In the genomic region with DNA sequence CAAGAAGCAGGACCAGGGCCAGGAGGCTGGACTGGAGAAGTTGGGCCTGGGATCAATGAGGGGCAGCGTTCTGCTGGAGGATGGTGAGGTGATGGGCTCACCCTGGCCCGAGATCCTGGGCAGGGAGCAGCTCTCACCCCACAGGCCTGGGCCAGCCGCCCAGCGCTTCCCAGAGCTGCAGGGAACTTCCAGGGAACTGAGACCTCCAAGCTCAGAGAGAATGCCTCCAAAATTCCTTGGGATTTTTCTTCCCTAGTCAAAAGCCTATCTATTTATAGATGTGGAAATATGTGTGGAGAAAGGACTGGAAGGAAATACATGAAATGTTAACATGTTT, we compare ENCODE assay signal across 10 cellular contexts.
A peak's percentile ranks its signal among the peaks of the same experiment; 100 is the strongest.
DNase-seq lines count a peak whose midpoint lies in the region; ATAC-seq and TF ChIP-seq lines count a peak whose summit lies in the region.
"Had no signal": no experiment of that assay in that cellular context is flagged by ENCODE, and none has a peak within 500 bp of the region (broad histone marks: within the 10 kb centered on the region; RNA-seq: fewer than 3 reads in every experiment).

No MANE protein-coding gene starts in this region.

- H3K4me3 ChIP-seq in CD8-positive, alpha-beta memory T cell (ENCODE audit: low read length), result peak overlapping the region; percentile 55
- peak overlapping the region; percentile 14 for H3K4me3 ChIP-seq in effector memory CD4-positive, alpha-beta T cell (ENCODE audit: insufficient read depth, low read depth, low read length, poor library complexity, severe bottlenecking)
- H3K4me3 ChIP-seq: SK-N-MC had no signal

- H3K27ac Mint-ChIP-seq in CD8-positive, alpha-beta memory T cell, result peak overlapping the region in 3 of 8 donors; percentile 23 to 56 (median 55)
- no peak overlapping the region for H3K27ac Mint-ChIP-seq in natural killer cell treated with Interleukin-12 subunit alpha and Interleukin-12 subunit beta and Interleukin-15 and Interleukin-18, amount 100 ng/mL, for 72 hours

- no peak overlapping the region for H3K27ac ChIP-seq in CD8-positive, alpha-beta memory T cell (ENCODE audit: low read depth, low read length)
- H3K27ac ChIP-seq in effector memory CD4-positive, alpha-beta T cell (ENCODE audit: insufficient read depth, low read length, poor library complexity, severe bottlenecking), result no peak overlapping the region
- H3K27ac ChIP-seq: SK-N-MC had no signal

- H3K4me3 Mint-ChIP-seq in CD8-positive, alpha-beta memory T cell, result peak overlapping the region; percentile 19 to 85 (median 63)
- H3K4me3 Mint-ChIP-seq in natural killer cell treated with Interleukin-12 subunit alpha and Interleukin-12 subunit beta and Interleukin-15 and Interleukin-18, amount 100 ng/mL, for 72 hours, result peak overlapping the region; percentile 56

- DNase-seq in CD8-positive, alpha-beta memory T cell, result no peak
- DNase-seq in effector memory CD4-positive, alpha-beta T cell, result no peak
- DNase-seq in natural killer cell treated with Interleukin-12 subunit alpha and Interleukin-12 subunit beta and Interleukin-15 and Interleukin-18, amount 100 ng/mL, for 72 hours (ENCODE audit: low spot score), result no peak
- DNase-seq in GM10266 (ENCODE audit: extremely low spot score), result no peak
- no peak for DNase-seq in hippocampal formation (lab: John Stamatoyannopoulos, UW)
- DNase-seq in amygdala (lab: John Stamatoyannopoulos, UW), result no peak
- no peak for DNase-seq in SW 1271 (lab: John Stamatoyannopoulos, UW)
- DNase-seq: head of caudate nucleus had no signal

- H3K27me3 ChIP-seq in CD8-positive, alpha-beta memory T cell (ENCODE audit: insufficient read depth, low read length, poor library complexity, severe bottlenecking), result no peaks in the 10 kb centered on the region
- no peaks in the 10 kb centered on the region for H3K27me3 ChIP-seq in effector memory CD4-positive, alpha-beta T cell (replicated peaks; ENCODE audit: control insufficient read depth, insufficient read depth, low read length, poor library complexity, severe bottlenecking)

- CTCF ChIA-PET in CD8-positive, alpha-beta memory T cell (lab: Charles Lee), result no interaction called here

- peaks cover 39 to 54% (median 52%) of the 10 kb centered on the region in 3 donors for H3K4me1 Mint-ChIP-seq in CD8-positive, alpha-beta memory T cell
- peaks cover 21 to 23% of the 10 kb centered on the region in 2 donors for H3K4me1 Mint-ChIP-seq in natural killer cell treated with Interleukin-12 subunit alpha and Interleukin-12 subunit beta and Interleukin-15 and Interleukin-18, amount 100 ng/mL, for 72 hours (ENCODE audit: low read depth in 2 of 2)

- peak; percentile 6 for ATAC-seq in HG03378 (IDR thresholded peaks at IDR 0.05; ENCODE audit: unreplicated experiment)
- ATAC-seq in natural killer cell treated with Interleukin-12 subunit alpha and Interleukin-12 subunit beta and Interleukin-15 and Interleukin-18, amount 100 ng/mL, for 72 hours, result no peak

- H3K27me3 Mint-ChIP-seq in CD8-positive, alpha-beta memory T cell, result peaks cover 5 to 6% of the 10 kb centered on the region in 2 donors
- H3K27me3 Mint-ChIP-seq in natural killer cell treated with Interleukin-12 subunit alpha and Interleukin-12 subunit beta and Interleukin-15 and Interleukin-18, amount 100 ng/mL, for 72 hours, result peaks cover 12 to 16% of the 10 kb centered on the region in 2 donors

- H3K9me3 Mint-ChIP-seq in CD8-positive, alpha-beta memory T cell, result no peaks in the 10 kb centered on the region
- H3K9me3 Mint-ChIP-seq in natural killer cell treated with Interleukin-12 subunit alpha and Interleukin-12 subunit beta and Interleukin-15 and Interleukin-18, amount 100 ng/mL, for 72 hours, result peaks cover 4% of the 10 kb centered on the region

- no peaks in the 10 kb centered on the region for H3K36me3 ChIP-seq in CD8-positive, alpha-beta memory T cell (ENCODE audit: insufficient read depth, low read length)
- H3K36me3 ChIP-seq in effector memory CD4-positive, alpha-beta T cell (ENCODE audit: control insufficient read depth, insufficient read depth, low read length), result no peaks in the 10 kb centered on the region

- no peak for TF ChIP-seq CTCF in GM10266 (IDR thresholded peaks at IDR 0.05; ENCODE audit: control insufficient read depth, insufficient read depth, low read depth, missing control alignments)

- H3K9me3 ChIP-seq in CD8-positive, alpha-beta memory T cell (ENCODE audit: low read length), result no peaks in the 10 kb centered on the region
- H3K9me3 ChIP-seq in effector memory CD4-positive, alpha-beta T cell (ENCODE audit: control insufficient read depth, low read length), result no peaks in the 10 kb centered on the region

- H3K36me3 Mint-ChIP-seq in CD8-positive, alpha-beta memory T cell, result no peaks in the 10 kb centered on the region
- H3K36me3 Mint-ChIP-seq in natural killer cell treated with Interleukin-12 subunit alpha and Interleukin-12 subunit beta and Interleukin-15 and Interleukin-18, amount 100 ng/mL, for 72 hours, result peaks cover 7% of the 10 kb centered on the region

- POLR2A ChIA-PET in CD8-positive, alpha-beta memory T cell (lab: Charles Lee), result no interaction called here

- peaks cover 37% of the 10 kb centered on the region for H3K4me1 ChIP-seq in CD8-positive, alpha-beta memory T cell (ENCODE audit: insufficient read depth, low read length)
- peaks cover 38% of the 10 kb centered on the region for H3K4me1 ChIP-seq in effector memory CD4-positive, alpha-beta T cell (ENCODE audit: control insufficient read depth, insufficient read depth, low read length, poor library complexity, severe bottlenecking)
